Comparison of ENCODE assay signal across 8 cellular contexts in genomic region chr16:2008009-2008526, GRCh38. TPM values are rescaled to one million over a fixed set of nuclear protein-coding genes. Genes with fewer than 3 reads are reported as not detected.
DNase-seq lines count a peak whose midpoint lies in the region; ATAC-seq and TF ChIP-seq lines count a peak whose summit lies in the region.

No MANE protein-coding gene starts in this region.

- H3F3A ChIP-seq in OCI-LY1 (ENCODE audit: insufficient read depth, low read length): no peaks in the 10 kb centered on the region

- H3K27ac ChIP-seq in OCI-LY1 (ENCODE audit: low read depth, low read length, poor library complexity, severe bottlenecking): peak overlapping the region; percentile 53

- H3K9me2 ChIP-seq in OCI-LY1 (ENCODE audit: low read depth, low read length): no peaks in the 10 kb centered on the region

- no peak overlapping the region for H2AFZ ChIP-seq in OCI-LY1 (ENCODE audit: low read length)

- H3K27me3 ChIP-seq in OCI-LY1 (ENCODE audit: insufficient read depth, low read length): no peaks in the 10 kb centered on the region

- peak overlapping the region; percentile 74 for H3K4me2 ChIP-seq in OCI-LY1 (ENCODE audit: low read length)

- intact Hi-C loops in dendritic cell treated with granulocyte-macrophage colony-stimulating factor and Interleukin-4, amounts not matched to agents 40 ng/mL and 50 ng/mL, for 4 days (cut with micrococcal nuclease): no loop called here

- TF ChIP-seq CTCF in GM12865 (IDR thresholded peaks at IDR 0.05; ENCODE audit: insufficient read depth, low read depth, low read length, missing control alignments) (no peak), OCI-LY1 (IDR thresholded peaks at IDR 0.05; ENCODE audit: low read length) (no peak)

- peak overlapping the region; percentile 95 for H3K9ac ChIP-seq in OCI-LY1 (ENCODE audit: low read length)

- no peaks in the 10 kb centered on the region for H3K9me3 ChIP-seq in OCI-LY1 (ENCODE audit: low read length)

- peak overlapping the region; percentile 73 for H3K27ac Mint-ChIP-seq in dendritic cell treated with granulocyte-macrophage colony-stimulating factor and Interleukin-4, amounts not matched to agents 40 ng/mL and 50 ng/mL, for 4 days
- H3K27ac Mint-ChIP-seq in natural killer cell treated with Interleukin-12 subunit alpha and Interleukin-12 subunit beta and Interleukin-15 and Interleukin-18, amount 100 ng/mL, for 72 hours: peak overlapping the region; percentile 81 to 86

- peaks cover 45% of the 10 kb centered on the region for H3K36me3 Mint-ChIP-seq in dendritic cell treated with granulocyte-macrophage colony-stimulating factor and Interleukin-4, amounts not matched to agents 40 ng/mL and 50 ng/mL, for 4 days (ENCODE audit: low read depth)
- no peaks in the 10 kb centered on the region for H3K36me3 Mint-ChIP-seq in natural killer cell treated with Interleukin-12 subunit alpha and Interleukin-12 subunit beta and Interleukin-15 and Interleukin-18, amount 100 ng/mL, for 72 hours

- H3K4me1 Mint-ChIP-seq in dendritic cell treated with granulocyte-macrophage colony-stimulating factor and Interleukin-4, amounts not matched to agents 40 ng/mL and 50 ng/mL, for 4 days (ENCODE audit: low read depth): peaks cover 59% of the 10 kb centered on the region
- peaks cover 30 to 37% of the 10 kb centered on the region in 2 donors for H3K4me1 Mint-ChIP-seq in natural killer cell treated with Interleukin-12 subunit alpha and Interleukin-12 subunit beta and Interleukin-15 and Interleukin-18, amount 100 ng/mL, for 72 hours (ENCODE audit: low read depth in 2 of 2)

- ATAC-seq in natural killer cell treated with Interleukin-12 subunit alpha and Interleukin-12 subunit beta and Interleukin-15 and Interleukin-18, amount 100 ng/mL, for 72 hours: no peak
- no peak for ATAC-seq in GM19452 (IDR thresholded peaks at IDR 0.05; ENCODE audit: unreplicated experiment)

- H3K9me3 Mint-ChIP-seq in dendritic cell treated with granulocyte-macrophage colony-stimulating factor and Interleukin-4, amounts not matched to agents 40 ng/mL and 50 ng/mL, for 4 days: no peaks in the 10 kb centered on the region
- no peaks in the 10 kb centered on the region for H3K9me3 Mint-ChIP-seq in natural killer cell treated with Interleukin-12 subunit alpha and Interleukin-12 subunit beta and Interleukin-15 and Interleukin-18, amount 100 ng/mL, for 72 hours

- DNase-seq in GM12865 (ENCODE audit: low read depth) (peak; percentile 56), activated gamma-delta T cell treated with Interleukin-2 at 50 U/mL for 16 hours (no peak), NCI-H1092 treated with DMSO at 0.1 percent for 48 hours (lab: John Stamatoyannopoulos, UW) (no peak), epidermal melanocyte (ENCODE audit: insufficient read length, low spot score) (no peak)
- DNase-seq in natural killer cell treated with Interleukin-12 subunit alpha and Interleukin-12 subunit beta and Interleukin-15 and Interleukin-18, amount 100 ng/mL, for 72 hours (ENCODE audit: low spot score): no peak

- H3K79me2 ChIP-seq in OCI-LY1 (ENCODE audit: insufficient read depth, low read length): peaks cover 11% of the 10 kb centered on the region

- H3K4me3 Mint-ChIP-seq in dendritic cell treated with granulocyte-macrophage colony-stimulating factor and Interleukin-4, amounts not matched to agents 40 ng/mL and 50 ng/mL, for 4 days: peak overlapping the region; percentile 81
- H3K4me3 Mint-ChIP-seq in natural killer cell treated with Interleukin-12 subunit alpha and Interleukin-12 subunit beta and Interleukin-15 and Interleukin-18, amount 100 ng/mL, for 72 hours: peak overlapping the region; percentile 95

- peaks cover 2% of the 10 kb centered on the region for H3K27me3 Mint-ChIP-seq in dendritic cell treated with granulocyte-macrophage colony-stimulating factor and Interleukin-4, amounts not matched to agents 40 ng/mL and 50 ng/mL, for 4 days
- no peaks in the 10 kb centered on the region for H3K27me3 Mint-ChIP-seq in natural killer cell treated with Interleukin-12 subunit alpha and Interleukin-12 subunit beta and Interleukin-15 and Interleukin-18, amount 100 ng/mL, for 72 hours

- H3K4me1 ChIP-seq in OCI-LY1 (ENCODE audit: insufficient read depth, low read length, severe bottlenecking): peaks cover 56% of the 10 kb centered on the region

- no peaks in the 10 kb centered on the region for H4K20me1 ChIP-seq in OCI-LY1 (ENCODE audit: insufficient read depth, low read length)

- H3K4me3 ChIP-seq in GM12865 (ENCODE audit: low read depth, low read length) (peak overlapping the region; percentile 81), OCI-LY1 (ENCODE audit: low read depth, low read length, poor library complexity, severe bottlenecking) (peak overlapping the region; percentile 99)

- peaks cover 12% of the 10 kb centered on the region for H3K36me3 ChIP-seq in OCI-LY1 (ENCODE audit: insufficient read depth, low read length)

RNA-seq across cellular contexts. Expression of gene ZNF598, which starts 1.6 kb away (rescaled TPM):
- total RNA-seq in natural killer cell treated with Interleukin-12 subunit alpha and Interleukin-12 subunit beta and Interleukin-15 and Interleukin-18, amount 100 ng/mL, for 72 hours: 100 to 1,000 TPM in 1 of 2 donors, 10 to 100 TPM in 1; 83.1 to 163 TPM

RNA-seq across cellular contexts. Expression of gene NPW, which starts 11.5 kb away (rescaled TPM):
- total RNA-seq in natural killer cell treated with Interleukin-12 subunit alpha and Interleukin-12 subunit beta and Interleukin-15 and Interleukin-18, amount 100 ng/mL, for 72 hours: 1 to 10 TPM; 1.5 to 3.5 TPM

RNA-seq across cellular contexts. Expression of gene SYNGR3, which starts 18.3 kb away (rescaled TPM):
- total RNA-seq in natural killer cell treated with Interleukin-12 subunit alpha and Interleukin-12 subunit beta and Interleukin-15 and Interleukin-18, amount 100 ng/mL, for 72 hours: 10 to 100 TPM; 21.3 to 43.6 TPM

RNA-seq across cellular contexts. Expression of gene NHERF2, which starts 18.6 kb away (rescaled TPM):
- total RNA-seq in natural killer cell treated with Interleukin-12 subunit alpha and Interleukin-12 subunit beta and Interleukin-15 and Interleukin-18, amount 100 ng/mL, for 72 hours: 1 to 10 TPM; 3.8 to 4.5 TPM

RNA-seq across cellular contexts. Expression of gene GFER, which starts 24.1 kb away (rescaled TPM):
- total RNA-seq in natural killer cell treated with Interleukin-12 subunit alpha and Interleukin-12 subunit beta and Interleukin-15 and Interleukin-18, amount 100 ng/mL, for 72 hours: 10 to 100 TPM; 31.9 to 41.7 TPM
